Comparison of ENCODE assay signal across 9 cellular contexts in the genomic region with DNA sequence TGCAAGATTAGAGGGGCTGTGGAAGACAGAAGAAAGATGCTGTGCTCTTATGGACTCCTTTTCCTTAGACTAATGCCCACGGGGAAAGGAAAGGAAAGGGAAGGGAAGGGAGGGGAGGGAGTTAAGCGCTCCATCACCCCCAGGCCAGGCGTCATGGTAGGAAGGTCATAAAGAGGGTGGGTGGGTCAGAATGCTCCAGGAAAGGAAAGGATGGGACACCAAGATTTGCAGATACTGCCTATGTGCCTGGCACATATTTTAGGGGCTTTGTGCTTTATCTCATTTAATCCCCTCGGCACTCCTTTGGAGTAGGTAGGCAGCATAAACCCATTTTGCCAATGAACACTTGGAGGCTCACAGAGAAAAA. TPM values are rescaled to one million over a fixed set of nuclear protein-coding genes. Genes with fewer than 3 reads are reported as not detected.
DNase-seq lines count a peak whose midpoint lies in the region; ATAC-seq, FAIRE-seq and TF ChIP-seq lines count a peak whose summit lies in the region.
"Had no signal": no experiment of that assay in that cellular context is flagged by ENCODE, and none has a peak within 500 bp of the region (broad histone marks: within the 10 kb centered on the region; RNA-seq: fewer than 3 reads in every experiment).

No MANE protein-coding gene starts in this region.

- H3K4me2 ChIP-seq in Karpas-422 (ENCODE audit: low read depth, low read length, poor library complexity, severe bottlenecking), result peak overlapping the region; percentile 75

- no peak for FAIRE-seq in urothelium cell line (lab: Jason Lieb, UNC)
- FAIRE-seq: G401.6 had no signal

- peak overlapping the region; percentile 72 for H3K9ac ChIP-seq in Karpas-422 (ENCODE audit: low read length)

- peaks cover 39% of the 10 kb centered on the region for H3K4me1 ChIP-seq in Karpas-422 (ENCODE audit: low read length)

- peak overlapping the region; percentile 88; the same call in 1 of the 2 replicates for H2AFZ ChIP-seq in Karpas-422 (ENCODE audit: low read length)

- H4K20me1 ChIP-seq in Karpas-422 (ENCODE audit: insufficient read depth, low read depth, low read length), result no peaks in the 10 kb centered on the region

- no peaks in the 10 kb centered on the region for H3K36me3 ChIP-seq in Karpas-422 (ENCODE audit: insufficient read depth, low read length)

- no peaks in the 10 kb centered on the region for H3K9me3 ChIP-seq in Karpas-422 (ENCODE audit: low read length)

- no peak for ATAC-seq in natural killer cell

- no peaks in the 10 kb centered on the region for H3K79me2 ChIP-seq in Karpas-422 (ENCODE audit: low read length)

- TF ChIP-seq CTCF in AG04449 (IDR thresholded peaks at IDR 0.05; ENCODE audit: insufficient read depth, low read length, missing control alignments) (no peak), dorsolateral prefrontal cortex (IDR thresholded peaks at IDR 0.05 in 54 of 56, conservative IDR thresholded peaks at IDR 0.05 in 2 of 56; ENCODE audit: low read depth in 1 of 56, partially characterized antibody in 56 of 56) (no peak), natural killer cell (IDR thresholded peaks at IDR 0.05) (no peak)

- intact Hi-C loops in dorsolateral prefrontal cortex (cut with DNase I) (loop anchor here (1.0 to 5.0 kb wide), 5 partner anchors 16 to 335 kb away; partner anchors contain the start of gene ATP1A1 (in 2 of the 2)), natural killer cell (cut with micrococcal nuclease) (loop anchor here (1.0 to 10.0 kb wide), 3 partner anchors 14 to 352 kb away; partner anchors contain the start of gene ATP1A1)

- peaks cover 6 to 10% of the 10 kb centered on the region in 2 donors for H3K27me3 Mint-ChIP-seq in natural killer cell (ENCODE audit: low read depth in 2 of 2)

- H3K27ac ChIP-seq in Karpas-422 (ENCODE audit: low read length) (no peak overlapping the region), dorsolateral prefrontal cortex (peak overlapping the region in 52 of 59 donors; percentile 73 to 97 (median 89))

- peak overlapping the region; percentile 43 to 87 for H3K27ac Mint-ChIP-seq in natural killer cell

- H3K27me3 ChIP-seq in Karpas-422 (ENCODE audit: low read length) (no peaks in the 10 kb centered on the region), dorsolateral prefrontal cortex (no peaks in the 10 kb centered on the region)

- POLR2A ChIA-PET in AG04449 (lab: Yijun Ruan, JAX), result no interaction called here

- DNase-seq in AG04449 (ENCODE audit: low read depth, low spot score) (no peak), Karpas-422 (no peak), dorsolateral prefrontal cortex (no peak), natural killer cell (no peak), urothelium cell line (ENCODE audit: low spot score) (no peak), Kasumi-1 (lab: John Stamatoyannopoulos, UW) (no peak), epidermal melanocyte (ENCODE audit: insufficient read length, low spot score) (no peak), NCI-H2107 (lab: John Stamatoyannopoulos, UW) (no peak)

- no peaks in the 10 kb centered on the region for H3K36me3 Mint-ChIP-seq in natural killer cell

- CTCF ChIA-PET in AG04449 (lab: Yijun Ruan, JAX), result interaction anchor here (0.5 to 17.7 kb wide), 11 partner anchors 9 to 388 kb away, joined by 3 to 1029 read pairs (median 4); no protein-coding TSS in a partner anchor

- H3K4me3 Mint-ChIP-seq in natural killer cell, result no peak overlapping the region

- no peaks in the 10 kb centered on the region for H3K9me3 Mint-ChIP-seq in natural killer cell

- H3K4me1 Mint-ChIP-seq in natural killer cell, result peaks cover 6 to 10% of the 10 kb centered on the region in 2 donors

- H3K9me2 ChIP-seq in Karpas-422 (replicated peaks; ENCODE audit: insufficient read depth, low read length), result no peaks in the 10 kb centered on the region

- peak overlapping the region; percentile 57 for H3K4me3 ChIP-seq in AG04449 (ENCODE audit: low read depth, low read length)
- peak overlapping the region; percentile 65 for H3K4me3 ChIP-seq in Karpas-422 (ENCODE audit: low read length)
- peak overlapping the region in 58 of 59 donors; percentile 29 to 73 (median 60) for H3K4me3 ChIP-seq in dorsolateral prefrontal cortex

RNA-seq across cellular contexts. Expression of gene MAB21L3, which starts 41.4 kb away (rescaled TPM):
- total RNA-seq in Karpas-422 (2014; rRNA removed; shearing (Covaris generic); ENCODE audit: low replicate concordance), result not detected in 2 replicates
- total RNA-seq in dorsolateral prefrontal cortex (1 to 10 TPM in 29 of 120 experiments, under 1 TPM in 85, not detected in 6; 0.16 to 3.4 (median 0.62) TPM), natural killer cell (not detected)
